In genomic region chr2:15623898-15624541, GRCh38 we compare ENCODE assay signal across 18 cellular contexts.
"Had no signal": no experiment of that assay in that cellular context is flagged by ENCODE, and none has a peak within 500 bp of the region (broad histone marks: within the 10 kb centered on the region; RNA-seq: fewer than 3 reads in every experiment).

No MANE protein-coding gene starts in this region.

- H3K27ac ChIP-seq: RWPE1 had no signal

- DNase-seq: Karpas-422, KG1, MM.1S, NCI-H1092 treated with DMSO at 0.1 percent for 48 hours, NCI-H1436, NCI-H187, NCI-H2029, NCI-H2081 treated with DMSO at 0.1 percent for 48 hours, NCI-H2171, NCI-H226, NCI-H446, NCI-H510A, NCI-H524 treated with DMSO at 0.1 percent for 48 hours, NCI-H69, NCI-H774, SHP77 had no signal

- ATAC-seq: SK-N-SH treated with all-trans-retinoic acid at 6 μM for 48 hours had no signal
